8 cellular contexts compared by ENCODE assay signal in genomic region chr2:38376346-38376682, GRCh38. TPM values are rescaled to one million over a fixed set of nuclear protein-coding genes. Genes with fewer than 3 reads are reported as not detected.
DNase-seq lines count a peak whose midpoint lies in the region; TF ChIP-seq lines count a peak whose summit lies in the region.

No MANE protein-coding gene starts in this region.

- no peaks in the 10 kb centered on the region for H3K9me3 Mint-ChIP-seq in immature natural killer cell

- H3K27me3 ChIP-seq in H7 (ENCODE audit: control insufficient read depth, insufficient read depth, low read length) = no peaks in the 10 kb centered on the region
- H3K27me3 ChIP-seq in smooth muscle cell (ENCODE audit: low read depth) = no peaks in the 10 kb centered on the region

- no peak for TF ChIP-seq CTCF in LNCaP clone FGC (IDR thresholded peaks at IDR 0.05; ENCODE audit: control insufficient read depth, extremely low read depth, insufficient read depth)
- TF ChIP-seq CTCF in smooth muscle cell (IDR thresholded peaks at IDR 0.05; ENCODE audit: borderline replicate concordance, insufficient read depth, poor library complexity, severe bottlenecking) = no peak

- H3K4me1 ChIP-seq in smooth muscle cell (ENCODE audit: low read depth) = peaks cover 21% of the 10 kb centered on the region

- peaks cover 52% of the 10 kb centered on the region for H4K20me1 ChIP-seq in smooth muscle cell (ENCODE audit: low read depth)

- H3K4me3 ChIP-seq in H7 (ENCODE audit: insufficient read depth, low read depth, low read length) (peak overlapping the region; percentile 99), LNCaP clone FGC (ENCODE audit: low read depth, low read length) (peak overlapping the region; percentile 73), smooth muscle cell (peak overlapping the region; percentile 85)

- H3K27me3 Mint-ChIP-seq in immature natural killer cell (ENCODE audit: low read depth in 3 of 3) = peaks cover 0 to 20% (median 3%) of the 10 kb centered on the region in 3 donors

- H3K36me3 Mint-ChIP-seq in immature natural killer cell = no peaks in the 10 kb centered on the region

- H3K27ac Mint-ChIP-seq in immature natural killer cell = peak overlapping the region; percentile 85 to 98 (median 94)

- H3K9me3 ChIP-seq in smooth muscle cell (replicated peaks; ENCODE audit: low read depth) = no peaks in the 10 kb centered on the region

- peak overlapping the region; percentile 51 for H2AFZ ChIP-seq in smooth muscle cell (ENCODE audit: low read depth)

- H3K4me1 Mint-ChIP-seq in immature natural killer cell = peaks cover 23 to 56% of the 10 kb centered on the region in 2 donors

- DNase-seq in NCI-H1436 (lab: John Stamatoyannopoulos, UW) (peak; percentile 55), NCI-H1436 treated with DMSO at 0.1 percent for 48 hours (lab: John Stamatoyannopoulos, UW) (no peak), H7 (peak; percentile 74), LNCaP clone FGC (ENCODE audit: low read depth) (no peak), T-helper 1 cell (peak in 3 of 5 donors; percentile 9 to 66 (median 22)), T47D (ENCODE audit: low read depth in 1 of 2, low spot score in 1 of 2) (peak; percentile 33 to 55), immature natural killer cell (no peak), smooth muscle cell (lab: John Stamatoyannopoulos, UW; ENCODE audit: unreplicated experiment) (peak; percentile 47)

- in situ Hi-C loops in T47D (cut with HindIII; ENCODE audit: low pct_unique_long_range_greater_than_20kb, low sequenced_read_pairs) = no loop called here

- H3K36me3 ChIP-seq in H7 (replicated peaks; ENCODE audit: control insufficient read depth, insufficient read depth, low read length) (no peaks in the 10 kb centered on the region), smooth muscle cell (ENCODE audit: low read depth) (no peaks in the 10 kb centered on the region)

- H3K4me3 Mint-ChIP-seq in immature natural killer cell = peak overlapping the region; percentile 89 to 99 (median 95)

- H3F3A ChIP-seq in smooth muscle cell (ENCODE audit: low read depth) = peaks cover 5% of the 10 kb centered on the region

- peak overlapping the region; percentile 85 for H3K4me2 ChIP-seq in smooth muscle cell

- H3K27ac ChIP-seq in smooth muscle cell (ENCODE audit: low read depth) = peak overlapping the region; percentile 93

- H3K79me2 ChIP-seq in smooth muscle cell (ENCODE audit: low read depth) = peaks cover 53% of the 10 kb centered on the region

- H3K9ac ChIP-seq in smooth muscle cell (ENCODE audit: low read depth) = peak overlapping the region; percentile 95

- 0% methylated on average over 23 of the region's 23 CpGs for WGBS in smooth muscle cell (ENCODE audit: low lambda C conversion rate)

RNA-seq across cellular contexts. Expression of gene ATL2, which starts 0.8 kb away (rescaled TPM):
- 119 and 141 TPM in 2 replicates for total RNA-seq in H7 (2014; rRNA removed; shearing (Covaris generic))
- polyA plus RNA-seq in immature natural killer cell = 10 to 100 TPM; 10.1 to 21.1 (median 15.7) TPM
- 56.7 and 62.2 TPM in 2 replicates for total RNA-seq in smooth muscle cell
- 17.5 and 19.9 TPM in 2 replicates for polyA plus RNA-seq in smooth muscle cell

Comparison
In these comparisons a context has a peak if more than half of its experiments do, and no peak if none do; other contexts are left out.
1. DNase-seq: peak in NCI-H1436 (single experiment), H7 (single experiment), T-helper 1 cell (3 of 5), T47D (2 of 2) and smooth muscle cell (single experiment); none in NCI-H1436 treated with DMSO at 0.1 percent for 48 hours (single experiment), LNCaP clone FGC (single experiment) and immature natural killer cell (0 of 3).
2. Peak in every context shown above with its lines, with median percentiles within 50 percentile points of each other: H3K4me3 ChIP-seq.